19 cellular contexts compared by ENCODE assay signal in genomic region chr11:25733777-25734176, GRCh38.
DNase-seq lines count a peak whose midpoint lies in the region; FAIRE-seq and TF ChIP-seq lines count a peak whose summit lies in the region.
"Had no signal": no experiment of that assay in that cellular context is flagged by ENCODE, and none has a peak within 500 bp of the region (broad histone marks: within the 10 kb centered on the region; RNA-seq: fewer than 3 reads in every experiment).

No MANE protein-coding gene starts in this region.

- no peaks in the 10 kb centered on the region for H3K36me3 ChIP-seq in GM23248 (ENCODE audit: low read depth)
- no peaks in the 10 kb centered on the region for H3K36me3 ChIP-seq in Loucy (ENCODE audit: insufficient read depth, low read length)
- no peaks in the 10 kb centered on the region for H3K36me3 ChIP-seq in H1 (ENCODE audit: control insufficient read depth in 2 of 4, insufficient read depth in 4 of 4, low read length in 3 of 4)
- H3K36me3 ChIP-seq in tibial nerve = no peaks in the 10 kb centered on the region
- no peaks in the 10 kb centered on the region for H3K36me3 ChIP-seq in MG63
- H3K36me3 ChIP-seq: gastroesophageal sphincter, uterus had no signal

- 3 to 4% methylated on average over 2 of the region's 2 CpGs for WGBS in GM23248 (ENCODE audit: low coverage in 1 of 2, low lambda C conversion rate in 2 of 2, missing lambda C conversion rate in 2 of 2), 2 experiments
- 64% methylated on average over 2 of the region's 2 CpGs; no CpG with 5 or more reads in 1 of the 2 experiments for WGBS in H1 (ENCODE audit: extremely low coverage in 1 of 2, insufficient coverage in 1 of 2, insufficient read length in 1 of 2, insufficient replicate concordance in 2 of 2, low coverage in 1 of 2, low lambda C conversion rate in 2 of 2, missing lambda C conversion rate in 1 of 2), 2 experiments
- WGBS in tibial nerve, 2 donors = 12% methylated on average over 2 of the region's 2 CpGs

- no peak overlapping the region for H4K91ac ChIP-seq in H1 (replicated peaks; ENCODE audit: insufficient read length, low read length)

- H3K56ac ChIP-seq in H1 (replicated peaks; ENCODE audit: insufficient read length, low read depth, low read length) = no peak overlapping the region

- DNase-seq in GM23248 (peak; percentile 3), H1 (ENCODE audit: low read depth in 1 of 2, low spot score in 2 of 2) (no peak), nephron progenitor cell (no peak), tibial nerve (ENCODE audit: low spot score in 2 of 2) (no peak), MG63 (no peak), COR-L47 (lab: John Stamatoyannopoulos, UW) (no peak)
- DNase-seq: EL; NCI-H1930; NCI-H524; stimulated activated naive CD8-positive, alpha-beta T cell treated with anti-CD3 and anti-CD28 coated beads, Interleukin-15, Interleukin-2, amounts not matched to agents 100 U/mL and 50 U/mL, for 24 hours; T-helper 17 cell; uterus had no signal

- no peak overlapping the region for H2BK15ac ChIP-seq in H1 (ENCODE audit: low read length)

- H4K5ac ChIP-seq in H1 (ENCODE audit: insufficient read length, low read depth, low read length) = no peak overlapping the region

- no peak overlapping the region for H2BK120ac ChIP-seq in H1 (replicated peaks; ENCODE audit: low read depth, low read length)

- H3K4me1 ChIP-seq in GM23248 (ENCODE audit: insufficient read depth) (no peaks in the 10 kb centered on the region), Loucy (ENCODE audit: insufficient read depth, low read length, poor library complexity, severe bottlenecking) (no peaks in the 10 kb centered on the region), H1 (replicated peaks in 1 of 4; ENCODE audit: control insufficient read depth in 3 of 4, insufficient read depth in 4 of 4, low read length in 3 of 4) (no peaks in the 10 kb centered on the region), tibial nerve (no peaks in the 10 kb centered on the region)
- H3K4me1 ChIP-seq: gastroesophageal sphincter, parathyroid adenoma, uterus had no signal

- H3K4me1 Mint-ChIP-seq in nephron progenitor cell = no peaks in the 10 kb centered on the region
- H3K4me1 Mint-ChIP-seq: activated naive CD4-positive, alpha-beta T cell treated with anti-CD3 and anti-CD28 coated beads, Interleukin-2, amount 50 U/mL, for 24 hours; CD14-positive monocyte; T-helper 17 cell had no signal

- H3K18ac ChIP-seq in H1 (ENCODE audit: extremely low read depth, low read length) = no peak overlapping the region

- peak; percentile 41 for TF ChIP-seq CTCF in Loucy (conservative IDR thresholded peaks at IDR 0.05; ENCODE audit: low read length)
- no peak; a peak in 1 of 4 replicates for TF ChIP-seq CTCF in H1 (IDR thresholded peaks at IDR 0.05; ENCODE audit: control extremely low read depth in 1 of 3, insufficient read depth in 1 of 3, low read depth in 1 of 3, low read length in 3 of 3)
- peak; percentile 8 for TF ChIP-seq CTCF in nephron progenitor cell (IDR thresholded peaks at IDR 0.05)
- peak in 1 of 5 experiments; percentile 15 for TF ChIP-seq CTCF in tibial nerve (IDR thresholded peaks at IDR 0.05)

- peak; percentile 50 to 61 for TF ChIP-seq RAD21 in H1 (IDR thresholded peaks at IDR 0.05 in 1 of 2, conservative IDR thresholded peaks at IDR 0.05 in 1 of 2; ENCODE audit: low read depth in 2 of 2, low read length in 2 of 2)

- H4K20me1 ChIP-seq in GM23248 (ENCODE audit: insufficient read depth) = no peaks in the 10 kb centered on the region
- no peaks in the 10 kb centered on the region for H4K20me1 ChIP-seq in Loucy (ENCODE audit: insufficient read depth, low read length, poor library complexity, severe bottlenecking)
- no peaks in the 10 kb centered on the region for H4K20me1 ChIP-seq in H1 (replicated peaks in 1 of 2; ENCODE audit: control insufficient read depth in 1 of 2, insufficient read depth in 2 of 2, low read length in 2 of 2)

- H3K9me2 ChIP-seq in GM23248 (ENCODE audit: insufficient read depth) (no peaks in the 10 kb centered on the region), Loucy (replicated peaks; ENCODE audit: low read depth, low read length) (no peaks in the 10 kb centered on the region)

- no peak overlapping the region for H2AK5ac ChIP-seq in H1 (ENCODE audit: low read depth, low read length)

- H3K27me3 Mint-ChIP-seq in nephron progenitor cell (ENCODE audit: low read depth, poor library complexity) = no peaks in the 10 kb centered on the region
- H3K27me3 Mint-ChIP-seq: activated naive CD4-positive, alpha-beta T cell treated with anti-CD3 and anti-CD28 coated beads, Interleukin-2, amount 50 U/mL, for 24 hours; T-helper 17 cell had no signal

- POLR2A ChIA-PET in H1 (lab: Charles Lee; ENCODE audit: partially characterized antibody) = no interaction called here

- no peak overlapping the region for H2BK20ac ChIP-seq in H1 (ENCODE audit: low read length)

- H3K27ac ChIP-seq in GM23248 (no peak overlapping the region), H1 (ENCODE audit: low read depth, low read length) (no peak overlapping the region), tibial nerve (no peak overlapping the region)
- H3K27ac ChIP-seq: gastroesophageal sphincter, HL-60, KMS-11, parathyroid adenoma, uterus had no signal

- H3K4ac ChIP-seq in H1 (replicated peaks; ENCODE audit: insufficient read length, low read depth, low read length) = no peak overlapping the region

- no peaks in the 10 kb centered on the region for H3F3A ChIP-seq in GM23248 (ENCODE audit: insufficient read depth)
- no peaks in the 10 kb centered on the region for H3F3A ChIP-seq in Loucy (ENCODE audit: low read depth)

- no peaks in the 10 kb centered on the region for H3K79me1 ChIP-seq in H1 (ENCODE audit: low read depth, low read length)

- in situ Hi-C loops in GM23248 (cut with MboI) = no loop called here

- H2AFZ ChIP-seq in GM23248 (no peak overlapping the region), Loucy (ENCODE audit: low read length) (no peak overlapping the region), H1 (ENCODE audit: low read length) (no peak overlapping the region)
- H2AFZ ChIP-seq: parathyroid adenoma had no signal

- H2BK12ac ChIP-seq in H1 (ENCODE audit: low read depth, low read length) = no peak overlapping the region

- TF ChIP-seq EP300 in H1 (IDR thresholded peaks at IDR 0.05; ENCODE audit: borderline replicate concordance in 1 of 2, low read depth in 2 of 2, low read length in 2 of 2) = no peak
- TF ChIP-seq EP300 in tibial nerve (IDR thresholded peaks at IDR 0.05) = no peak

- H3K4me3 ChIP-seq in GM23248 (no peak overlapping the region), Loucy (ENCODE audit: low read length, poor library complexity, severe bottlenecking) (no peak overlapping the region), H1 (ENCODE audit: extremely low read depth in 1 of 4, insufficient read depth in 2 of 4, low read depth in 3 of 4, low read length in 4 of 4) (no peak overlapping the region), tibial nerve (no peak overlapping the region), MG63 (no peak overlapping the region)
- H3K4me3 ChIP-seq: gastroesophageal sphincter, uterus had no signal

- no peak overlapping the region for H3K4me3 Mint-ChIP-seq in nephron progenitor cell
- H3K4me3 Mint-ChIP-seq: activated naive CD4-positive, alpha-beta T cell treated with anti-CD3 and anti-CD28 coated beads, Interleukin-2, amount 50 U/mL, for 24 hours; CD14-positive monocyte; T-helper 17 cell had no signal

- H3K36me3 Mint-ChIP-seq in nephron progenitor cell (ENCODE audit: low read depth) = no peaks in the 10 kb centered on the region
- H3K36me3 Mint-ChIP-seq: activated naive CD4-positive, alpha-beta T cell treated with anti-CD3 and anti-CD28 coated beads, Interleukin-2, amount 50 U/mL, for 24 hours; CD14-positive monocyte had no signal

- no peak for TF ChIP-seq POLR2A in H1 (IDR thresholded peaks at IDR 0.05; ENCODE audit: control extremely low read depth in 1 of 2, low read depth in 2 of 2, low read length in 2 of 2)
- TF ChIP-seq POLR2A in tibial nerve (IDR thresholded peaks at IDR 0.05) = no peak

- no peak overlapping the region for H3K14ac ChIP-seq in H1 (ENCODE audit: insufficient read length)

- no peak overlapping the region for H3K27ac Mint-ChIP-seq in nephron progenitor cell
- H3K27ac Mint-ChIP-seq: activated naive CD4-positive, alpha-beta T cell treated with anti-CD3 and anti-CD28 coated beads, Interleukin-2, amount 50 U/mL, for 24 hours; CD14-positive monocyte; T-helper 17 cell had no signal

- H3K9ac ChIP-seq in GM23248 (no peak overlapping the region), Loucy (ENCODE audit: low read depth, low read length, poor library complexity, severe bottlenecking) (no peak overlapping the region), H1 (replicated peaks in 1 of 4; ENCODE audit: extremely low read depth in 1 of 4, low read depth in 3 of 4, low read length in 3 of 4) (no peak overlapping the region)
- H3K9ac ChIP-seq: KMS-11, parathyroid adenoma had no signal

- H3K79me2 ChIP-seq in GM23248 (ENCODE audit: insufficient read depth) = no peaks in the 10 kb centered on the region
- no peaks in the 10 kb centered on the region for H3K79me2 ChIP-seq in Loucy (ENCODE audit: insufficient read depth, low read length)
- no peaks in the 10 kb centered on the region for H3K79me2 ChIP-seq in H1 (ENCODE audit: control insufficient read depth in 1 of 2, insufficient read depth in 2 of 2, low read length in 2 of 2)
- H3K79me2 ChIP-seq: parathyroid adenoma had no signal

- no peak overlapping the region for H2BK5ac ChIP-seq in H1 (ENCODE audit: low read depth, low read length)

- H3K9me3 ChIP-seq in GM23248 (ENCODE audit: low read depth) (no peaks in the 10 kb centered on the region), Loucy (ENCODE audit: insufficient read depth, low read depth, low read length) (no peaks in the 10 kb centered on the region), H1 (ENCODE audit: insufficient read depth in 2 of 2, low read depth in 1 of 2, low read length in 1 of 2) (0 out of 4 replicates have a peak, but pooled peaks cover 0 to 4% of the 10 kb centered on the region in 2 experiments), tibial nerve (no peaks in the 10 kb centered on the region), MG63 (no peaks in the 10 kb centered on the region)
- H3K9me3 ChIP-seq: gastroesophageal sphincter, uterus had no signal

- H3K23ac ChIP-seq in H1 (ENCODE audit: insufficient read length) = no peak overlapping the region

- peaks cover 14% of the 10 kb centered on the region for H3K9me3 Mint-ChIP-seq in nephron progenitor cell
- H3K9me3 Mint-ChIP-seq: activated naive CD4-positive, alpha-beta T cell treated with anti-CD3 and anti-CD28 coated beads, Interleukin-2, amount 50 U/mL, for 24 hours had no signal

- peaks cover 1% of the 10 kb centered on the region; the same call in 1 of the 2 replicates for H3K23me2 ChIP-seq in H1 (ENCODE audit: low read depth, low read length)

- FAIRE-seq in H1 (lab: Jason Lieb, UNC) = no peak

- no peaks in the 10 kb centered on the region for H3K27me3 ChIP-seq in GM23248 (replicated peaks; ENCODE audit: insufficient read depth)
- no peaks in the 10 kb centered on the region for H3K27me3 ChIP-seq in Loucy (ENCODE audit: insufficient read depth, low read length, poor library complexity, severe bottlenecking)
- no peaks in the 10 kb centered on the region for H3K27me3 ChIP-seq in H1 (replicated peaks in 1 of 4; ENCODE audit: control insufficient read depth in 3 of 4, extremely low read depth in 1 of 4, insufficient read depth in 3 of 4, low read length in 3 of 4)
- H3K27me3 ChIP-seq in tibial nerve = no peaks in the 10 kb centered on the region
- no peaks in the 10 kb centered on the region for H3K27me3 ChIP-seq in MG63
- H3K27me3 ChIP-seq: uterus had no signal

- CTCF ChIA-PET in H1 (lab: Charles Lee; ENCODE audit: partially characterized antibody) = interaction anchor here (0.7 to 2.1 kb wide), 9 partner anchors 9 to 514 kb away, joined by 3 to 7 read pairs (median 3); no protein-coding TSS in a partner anchor

- H4K8ac ChIP-seq in H1 (ENCODE audit: extremely low read depth, insufficient read depth, low read length) = no peak overlapping the region

- H3K4me2 ChIP-seq in GM23248 (ENCODE audit: unreplicated experiment) (no peak overlapping the region), Loucy (ENCODE audit: low read depth, low read length, poor library complexity, severe bottlenecking) (no peak overlapping the region), H1 (ENCODE audit: insufficient read depth in 1 of 2, low read depth in 2 of 2, low read length in 2 of 2) (no peak overlapping the region)
- H3K4me2 ChIP-seq: KMS-11 had no signal

Comparison
In these comparisons a context has a peak if more than half of its experiments do, and no peak if none do; other contexts are left out.
1. CTCF ChIP-seq: peak in Loucy (single experiment) and nephron progenitor cell (single experiment); none in H1 (0 of 3).